Comparison of ENCODE assay signal across 1 cellular context in the genomic region with DNA sequence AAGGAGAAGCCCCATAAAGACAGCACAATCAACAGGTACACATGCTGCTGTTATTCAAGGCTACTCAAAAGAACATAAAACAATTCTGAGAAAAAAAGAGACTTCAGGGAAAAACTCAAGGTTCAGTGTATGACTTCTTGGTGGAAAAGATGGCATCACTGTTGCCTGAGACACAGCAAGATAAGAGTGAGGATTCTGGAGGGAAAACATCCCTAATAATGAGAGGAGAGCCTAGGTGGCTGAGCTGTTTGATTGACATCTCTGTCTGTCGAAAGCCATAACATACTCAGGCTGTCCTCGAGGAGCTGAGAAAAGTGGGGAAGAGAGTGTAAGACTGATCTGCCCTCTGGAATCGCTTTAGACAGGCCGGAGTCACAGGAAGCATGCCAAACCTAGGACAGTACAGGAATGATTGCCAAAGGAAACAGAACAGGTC.
TF ChIP-seq lines count a peak whose summit lies in the region.

No MANE protein-coding gene starts in this region.

TF ChIP-seq in endothelial cell of umbilical vein, 7 proteins besides CTCF, POLR2A, EP300 and RAD21:
- no peak for TF ChIP-seq GATA2 (IDR thresholded peaks at IDR 0.05; ENCODE audit: insufficient read depth, insufficient read length, low read depth, low read length)
- no peak for TF ChIP-seq MYC (IDR thresholded peaks at IDR 0.05; ENCODE audit: low read depth, low read length)
- TF ChIP-seq, protein P1, sequence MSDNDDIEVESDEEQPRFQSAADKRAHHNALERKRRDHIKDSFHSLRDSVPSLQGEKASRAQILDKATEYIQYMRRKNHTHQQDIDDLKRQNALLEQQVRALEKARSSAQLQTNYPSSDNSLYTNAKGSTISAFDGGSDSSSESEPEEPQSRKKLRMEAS (IDR thresholded peaks at IDR 0.05; ENCODE audit: insufficient read depth, insufficient read length): no peak
- TF ChIP-seq POLR2AphosphoS5 (IDR thresholded peaks at IDR 0.05; ENCODE audit: insufficient read depth, low read depth, low read length): no peak
- TF ChIP-seq FOS (IDR thresholded peaks at IDR 0.05; ENCODE audit: borderline replicate concordance, insufficient read depth, low read length): no peak
- no peak for TF ChIP-seq EZH2 (IDR thresholded peaks at IDR 0.05; ENCODE audit: borderline replicate concordance, low read depth, low read length, severe bottlenecking)
